ENCODE assay signal across 8 cellular contexts in the genomic region with DNA sequence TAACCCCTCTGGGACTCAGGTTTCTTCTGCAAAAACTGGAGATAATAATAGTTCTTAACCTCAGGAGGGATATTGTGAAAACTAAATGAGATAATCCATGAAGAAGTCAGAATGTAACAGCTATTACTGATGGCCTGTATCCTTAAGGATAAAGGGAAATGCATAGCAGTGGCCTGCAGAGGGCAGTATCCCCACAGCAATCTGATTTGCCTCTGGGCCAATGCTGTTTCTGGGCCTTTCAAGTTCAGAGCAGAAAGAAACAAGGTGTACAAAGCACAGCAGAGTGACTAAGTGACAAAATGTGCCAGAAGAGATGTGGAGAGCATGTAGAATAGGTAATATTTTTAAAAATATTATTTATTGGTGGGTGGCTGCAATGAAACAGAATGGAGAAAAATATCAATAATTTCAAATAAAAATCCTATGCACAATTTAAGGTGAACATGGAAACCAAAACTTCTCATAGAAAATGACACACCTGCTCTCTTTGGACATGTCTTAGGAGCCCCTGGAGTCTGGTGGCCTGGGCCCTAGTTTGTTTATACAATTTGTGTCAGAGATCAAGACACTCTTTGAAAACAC.
DNase-seq lines count a peak whose midpoint lies in the region; ATAC-seq and TF ChIP-seq lines count a peak whose summit lies in the region.

No MANE protein-coding gene starts in this region.

- peak; percentile 54 for ATAC-seq in HG03439 (IDR thresholded peaks at IDR 0.05; ENCODE audit: unreplicated experiment)
- ATAC-seq in activated CD8-positive, alpha-beta T cell treated with anti-CD3 and anti-CD28 coated beads for 36 hours: peak; percentile 76
- peak; percentile 59 for ATAC-seq in memory B cell (ENCODE audit: low read depth)
- ATAC-seq in GM21367 (IDR thresholded peaks at IDR 0.05; ENCODE audit: unreplicated experiment): no peak

- H3K36me3 Mint-ChIP-seq in activated CD8-positive, alpha-beta T cell treated with anti-CD3 and anti-CD28 coated beads for 36 hours (ENCODE audit: low read depth): no peaks in the 10 kb centered on the region
- H3K36me3 Mint-ChIP-seq in memory B cell: no peaks in the 10 kb centered on the region

- CTCF ChIA-PET in activated CD8-positive, alpha-beta T cell treated with anti-CD3 and anti-CD28 coated beads for 36 hours (lab: Charles Lee): interaction anchor here (0.5 to 4.2 kb wide), 28 partner anchors 10 to 880 kb away, joined by 3 to 54 read pairs (median 4); partner anchors contain the start of gene NUAK1

- POLR2A ChIA-PET in activated CD8-positive, alpha-beta T cell treated with anti-CD3 and anti-CD28 coated beads for 36 hours (lab: Charles Lee): interaction anchor here (0.6 kb wide), 1 partner anchor 794 kb away, joined by 5 read pairs; no protein-coding TSS in a partner anchor

- peak; percentile 76 for DNase-seq in EL
- DNase-seq in NCI-H748 (lab: John Stamatoyannopoulos, UW; ENCODE audit: unreplicated experiment): peak; percentile 72
- peak; percentile 77 for DNase-seq in activated CD8-positive, alpha-beta T cell treated with anti-CD3 and anti-CD28 coated beads for 36 hours
- peak; percentile 7 to 42 (median 10) for DNase-seq in effector memory CD4-positive, alpha-beta T cell
- DNase-seq in memory B cell (ENCODE audit: low spot score in 2 of 2): peak; percentile 43
- DNase-seq in stimulated activated CD8-positive, alpha-beta memory T cell treated with anti-CD3 and anti-CD28 coated beads, Interleukin-2, amount 100 ng/mL, for 1 hour (ENCODE audit: low read depth in 2 of 2): peak; percentile 5 to 33

- no peaks in the 10 kb centered on the region for H3K9me3 ChIP-seq in effector memory CD4-positive, alpha-beta T cell (ENCODE audit: control insufficient read depth, low read length)

- peak; percentile 89 for TF ChIP-seq CTCF in activated CD8-positive, alpha-beta T cell treated with anti-CD3 and anti-CD28 coated beads for 36 hours (IDR thresholded peaks at IDR 0.05)

- H3K27me3 Mint-ChIP-seq in activated CD8-positive, alpha-beta T cell treated with anti-CD3 and anti-CD28 coated beads for 36 hours: no peaks in the 10 kb centered on the region
- H3K27me3 Mint-ChIP-seq in memory B cell: peaks cover 7% of the 10 kb centered on the region

- no peak overlapping the region for H3K4me3 Mint-ChIP-seq in activated CD8-positive, alpha-beta T cell treated with anti-CD3 and anti-CD28 coated beads for 36 hours
- no peak overlapping the region for H3K4me3 Mint-ChIP-seq in memory B cell

- H3K4me1 ChIP-seq in effector memory CD4-positive, alpha-beta T cell (ENCODE audit: control insufficient read depth, insufficient read depth, low read length, poor library complexity, severe bottlenecking): no peaks in the 10 kb centered on the region

- no peaks in the 10 kb centered on the region for H3K9me3 Mint-ChIP-seq in activated CD8-positive, alpha-beta T cell treated with anti-CD3 and anti-CD28 coated beads for 36 hours
- no peaks in the 10 kb centered on the region for H3K9me3 Mint-ChIP-seq in memory B cell

- intact Hi-C loops in activated CD8-positive, alpha-beta T cell treated with anti-CD3 and anti-CD28 coated beads for 36 hours (cut with micrococcal nuclease): loop anchor here (2.0 to 5.0 kb wide), 2 partner anchors 716 to 802 kb away; no protein-coding TSS in a partner anchor

- no peaks in the 10 kb centered on the region for H3K36me3 ChIP-seq in effector memory CD4-positive, alpha-beta T cell (ENCODE audit: control insufficient read depth, insufficient read depth, low read length)

- no peaks in the 10 kb centered on the region for H3K27me3 ChIP-seq in effector memory CD4-positive, alpha-beta T cell (replicated peaks; ENCODE audit: control insufficient read depth, insufficient read depth, low read length, poor library complexity, severe bottlenecking)

- peaks cover 11% of the 10 kb centered on the region for H3K4me1 Mint-ChIP-seq in activated CD8-positive, alpha-beta T cell treated with anti-CD3 and anti-CD28 coated beads for 36 hours (ENCODE audit: low read depth)
- H3K4me1 Mint-ChIP-seq in memory B cell: no peaks in the 10 kb centered on the region

- no peak overlapping the region for H3K27ac ChIP-seq in effector memory CD4-positive, alpha-beta T cell (ENCODE audit: insufficient read depth, low read length, poor library complexity, severe bottlenecking)

- no peak overlapping the region for H3K4me3 ChIP-seq in effector memory CD4-positive, alpha-beta T cell (ENCODE audit: insufficient read depth, low read depth, low read length, poor library complexity, severe bottlenecking)

- no peak overlapping the region for H3K27ac Mint-ChIP-seq in activated CD8-positive, alpha-beta T cell treated with anti-CD3 and anti-CD28 coated beads for 36 hours
- no peak overlapping the region for H3K27ac Mint-ChIP-seq in memory B cell

Comparison
In these comparisons a context has a peak if more than half of its experiments do, and no peak if none do; other contexts are left out.
1. DNase-seq: peak in every context shown above with its lines; median percentile 77 in activated CD8-positive, alpha-beta T cell treated with anti-CD3 and anti-CD28 coated beads for 36 hours; 76 in EL; 72 in NCI-H748; 43 in memory B cell; 19 in stimulated activated CD8-positive, alpha-beta memory T cell treated with anti-CD3 and anti-CD28 coated beads, Interleukin-2, amount 100 ng/mL, for 1 hour; 10 in effector memory CD4-positive, alpha-beta T cell.